Comparison of ENCODE assay signal across 20 cellular contexts in the genomic region with DNA sequence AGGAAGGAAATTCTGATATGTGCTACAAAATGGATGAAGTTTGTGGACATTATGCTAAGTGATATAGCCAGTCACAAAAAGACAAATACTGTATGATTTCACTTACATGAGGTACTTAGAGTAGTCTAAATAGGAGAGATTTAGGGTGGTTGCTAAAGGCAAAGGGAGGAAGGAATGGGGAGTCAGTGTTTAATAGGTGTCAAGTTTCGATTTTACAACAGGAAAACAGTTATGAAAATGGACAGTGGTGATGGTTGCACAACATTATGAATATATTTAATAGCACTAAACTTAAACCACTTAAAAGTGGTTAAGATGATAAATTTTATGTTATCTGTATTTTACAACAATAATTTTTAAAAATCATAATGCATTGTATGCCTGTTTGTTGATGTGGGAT. TPM values are rescaled to one million over a fixed set of nuclear protein-coding genes. Genes with fewer than 3 reads are reported as not detected.
"Had no signal": no experiment of that assay in that cellular context is flagged by ENCODE, and none has a peak within 500 bp of the region (broad histone marks: within the 10 kb centered on the region; RNA-seq: fewer than 3 reads in every experiment).

No MANE protein-coding gene starts in this region.

- H3K27me3 Mint-ChIP-seq: activated CD4-positive, alpha-beta memory T cell treated with anti-CD3 and anti-CD28 coated beads for 36 hours; activated CD4-positive, alpha-beta T cell treated with anti-CD3 and anti-CD28 coated beads for 36 hours; activated CD8-positive, alpha-beta memory T cell treated with anti-CD3 and anti-CD28 coated beads, Interleukin-2, amount 10 ng/mL, durations not matched to agents 7 days and 5 days had no signal

- FAIRE-seq: colon had no signal

- ATAC-seq: activated CD4-positive, alpha-beta T cell treated with anti-CD3 and anti-CD28 coated beads for 36 hours; activated CD8-positive, alpha-beta memory T cell treated with anti-CD3 and anti-CD28 coated beads, Interleukin-2, amount 10 ng/mL, durations not matched to agents 7 days and 5 days; foreskin keratinocyte; left ventricle myocardium superior; right lobe of liver had no signal

- DNase-seq: activated CD4-positive, alpha-beta memory T cell treated with anti-CD3 and anti-CD28 coated beads for 36 hours; activated CD4-positive, alpha-beta T cell treated with anti-CD3 and anti-CD28 coated beads for 36 hours; activated CD8-positive, alpha-beta memory T cell treated with anti-CD3 and anti-CD28 coated beads, Interleukin-2, amount 10 ng/mL, durations not matched to agents 7 days and 5 days; activated effector memory CD4-positive, alpha-beta T cell treated with Interleukin-2 at 50 U/mL for 16 hours; activated naive CD4-positive, alpha-beta T cell treated with anti-CD3 and anti-CD28 coated beads, Interleukin-2, amount 50 U/mL, for 16 hours; activated T-cell treated with anti-CD3 and anti-CD28 coated beads, Interleukin-2, amount 50 U/mL, for 1 hour; foreskin keratinocyte; glutamatergic neuron; hypothalamus; left ventricle myocardium superior; nephron progenitor cell; right lobe of liver; stimulated activated CD4-positive, alpha-beta T cell treated with anti-CD3 and anti-CD28 coated beads, Interleukin-1b, Interleukin-23, amount 100 ng/mL, for 48 hours; stomach; testis; upper lobe of left lung had no signal

- H3K4me3 Mint-ChIP-seq: activated CD4-positive, alpha-beta memory T cell treated with anti-CD3 and anti-CD28 coated beads for 36 hours; activated CD4-positive, alpha-beta T cell treated with anti-CD3 and anti-CD28 coated beads for 36 hours; activated CD8-positive, alpha-beta memory T cell treated with anti-CD3 and anti-CD28 coated beads, Interleukin-2, amount 10 ng/mL, durations not matched to agents 7 days and 5 days; nephron progenitor cell; T-helper 1 cell treated with Interleukin-12 subunit alpha and Interleukin-12 subunit beta and Interleukin-4 antibody, amounts not matched to agents 30 μg/mL and 1 μg/mL, for 36 hours had no signal

- H3K4me3 ChIP-seq: esophagus muscularis mucosa, right lobe of liver, stomach, testis, upper lobe of left lung had no signal

- H3K27ac ChIP-seq: esophagus muscularis mucosa, foreskin keratinocyte, right lobe of liver, stomach, testis, upper lobe of left lung had no signal

- H3K9me3 ChIP-seq: esophagus muscularis mucosa, right lobe of liver, stomach, testis, upper lobe of left lung had no signal

- H3K36me3 Mint-ChIP-seq: activated CD8-positive, alpha-beta memory T cell treated with anti-CD3 and anti-CD28 coated beads, Interleukin-2, amount 10 ng/mL, durations not matched to agents 7 days and 5 days had no signal

- H3K27ac Mint-ChIP-seq: activated CD4-positive, alpha-beta memory T cell treated with anti-CD3 and anti-CD28 coated beads for 36 hours; activated CD4-positive, alpha-beta T cell treated with anti-CD3 and anti-CD28 coated beads for 36 hours; activated CD8-positive, alpha-beta memory T cell treated with anti-CD3 and anti-CD28 coated beads, Interleukin-2, amount 10 ng/mL, durations not matched to agents 7 days and 5 days; nephron progenitor cell; T-helper 1 cell treated with Interleukin-12 subunit alpha and Interleukin-12 subunit beta and Interleukin-4 antibody, amounts not matched to agents 30 μg/mL and 1 μg/mL, for 36 hours had no signal

- H3K4me1 ChIP-seq: foreskin keratinocyte, right lobe of liver, testis, upper lobe of left lung had no signal

- H3K4me1 Mint-ChIP-seq: activated CD4-positive, alpha-beta T cell treated with anti-CD3 and anti-CD28 coated beads for 36 hours; nephron progenitor cell had no signal

- H3K27me3 ChIP-seq: esophagus muscularis mucosa, foreskin keratinocyte, right lobe of liver, stomach, testis, upper lobe of left lung had no signal

- H3K36me3 ChIP-seq: esophagus muscularis mucosa, right lobe of liver, stomach, upper lobe of left lung had no signal

RNA-seq across cellular contexts. Expression of gene ECM2, which starts 40.4 kb away (rescaled TPM):
- total RNA-seq: activated CD4-positive, alpha-beta memory T cell treated with anti-CD3 and anti-CD28 coated beads for 36 hours; activated CD4-positive, alpha-beta T cell treated with anti-CD3 and anti-CD28 coated beads for 36 hours; activated CD8-positive, alpha-beta memory T cell treated with anti-CD3 and anti-CD28 coated beads, Interleukin-2, amount 10 ng/mL, durations not matched to agents 7 days and 5 days; kidney epithelial cell had no signal
